Comparison of ENCODE assay signal across 22 cellular contexts in the genomic region with DNA sequence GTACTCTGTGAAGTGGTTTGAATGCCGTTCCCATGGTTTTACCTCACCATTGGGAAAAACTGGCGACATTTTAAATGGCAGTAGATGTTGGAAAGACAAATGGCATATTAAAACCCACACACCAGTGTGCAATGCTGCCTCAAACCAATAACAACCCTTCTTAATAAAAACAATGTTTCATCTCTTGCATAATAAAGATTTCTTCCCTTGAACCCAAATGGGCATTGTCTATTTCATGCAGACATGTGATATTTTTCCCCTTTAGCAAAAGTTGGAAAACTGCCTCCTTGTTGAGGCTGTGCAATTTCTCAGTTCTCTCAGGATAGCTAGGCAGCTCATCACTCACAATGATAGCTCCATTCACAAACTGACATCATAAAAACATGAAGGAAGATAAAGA. TPM values are rescaled to one million over a fixed set of nuclear protein-coding genes. Genes with fewer than 3 reads are reported as not detected.
"Had no signal": no experiment of that assay in that cellular context is flagged by ENCODE, and none has a peak within 500 bp of the region (broad histone marks: within the 10 kb centered on the region; RNA-seq: fewer than 3 reads in every experiment).

No MANE protein-coding gene starts in this region.

- H3K27me3 ChIP-seq: brain microvascular endothelial cell, ovary, stomach had no signal

- H3K4me3 ChIP-seq: ovary, stomach had no signal

- H3K9me3 ChIP-seq: ovary, stomach had no signal

- ATAC-seq: activated CD8-positive, alpha-beta T cell treated with anti-CD3 and anti-CD28 coated beads, Interleukin-2, amount 10 ng/mL, durations not matched to agents 7 days and 5 days; activated T-cell treated with anti-CD3 and anti-CD28 coated beads, Interleukin-2, amount 50 U/mL, for 72 hours; WTC11 had no signal

- H3K36me3 ChIP-seq: brain microvascular endothelial cell, ovary, stomach had no signal

- H3K36me3 Mint-ChIP-seq: activated naive CD8-positive, alpha-beta T cell; WTC11 had no signal

- H3K27ac ChIP-seq: brain microvascular endothelial cell, ovary, stomach had no signal

- H3K4me3 Mint-ChIP-seq: activated CD4-positive, alpha-beta T cell treated with anti-CD3 and anti-CD28 coated beads, Interleukin-2, amount 10 ng/mL, durations not matched to agents 24 days and 14 days; activated CD8-positive, alpha-beta T cell treated with anti-CD3 and anti-CD28 coated beads, Interleukin-2, amount 10 ng/mL, durations not matched to agents 7 days and 5 days; activated naive CD8-positive, alpha-beta T cell; activated T-cell treated with anti-CD3 and anti-CD28 coated beads, Interleukin-2, amount 50 U/mL, for 72 hours; neural crest cell; WTC11 had no signal

- H3K27me3 Mint-ChIP-seq: activated CD4-positive, alpha-beta T cell treated with anti-CD3 and anti-CD28 coated beads, Interleukin-2, amount 10 ng/mL, durations not matched to agents 24 days and 14 days had no signal

- H3K27ac Mint-ChIP-seq: activated CD4-positive, alpha-beta T cell treated with anti-CD3 and anti-CD28 coated beads, Interleukin-2, amount 10 ng/mL, durations not matched to agents 24 days and 14 days; activated CD8-positive, alpha-beta T cell treated with anti-CD3 and anti-CD28 coated beads, Interleukin-2, amount 10 ng/mL, durations not matched to agents 7 days and 5 days; activated naive CD8-positive, alpha-beta T cell; activated T-cell treated with anti-CD3 and anti-CD28 coated beads, Interleukin-2, amount 50 U/mL, for 72 hours; WTC11 had no signal

- DNase-seq: activated CD4-positive, alpha-beta T cell treated with anti-CD3 and anti-CD28 coated beads, Interleukin-2, amount 10 ng/mL, durations not matched to agents 24 days and 14 days; activated CD8-positive, alpha-beta memory T cell treated with anti-CD3 and anti-CD28 coated beads, Interleukin-2, amount 50 U/mL, for 4 hours; activated CD8-positive, alpha-beta T cell treated with anti-CD3 and anti-CD28 coated beads, Interleukin-2, amount 10 ng/mL, durations not matched to agents 7 days and 5 days; activated gamma-delta T cell treated with Interleukin-2 at 50 U/mL for 16 hours; activated T-cell treated with anti-CD3 and anti-CD28 coated beads, Interleukin-2, amount 50 U/mL, for 72 hours; brain microvascular endothelial cell; cerebellar nuclear complex; dermis blood vessel endothelial cell; erythroblast; glutamatergic neuron; ovary; stimulated activated CD4-positive, alpha-beta T cell treated with anti-CD3 and anti-CD28 coated beads, Interleukin-2, amount 100 ng/mL, for 24 hours; stomach; SW 1271 had no signal

- H3K4me1 Mint-ChIP-seq: activated CD4-positive, alpha-beta T cell treated with anti-CD3 and anti-CD28 coated beads, Interleukin-2, amount 10 ng/mL, durations not matched to agents 24 days and 14 days; WTC11 had no signal

- H3K4me1 ChIP-seq: stomach had no signal

- H3K9me3 Mint-ChIP-seq: activated CD4-positive, alpha-beta T cell treated with anti-CD3 and anti-CD28 coated beads, Interleukin-2, amount 10 ng/mL, durations not matched to agents 24 days and 14 days had no signal

RNA-seq across cellular contexts. Expression of a gene that starts 33.7 kb away (rescaled TPM):
- total RNA-seq: activated CD4-positive, alpha-beta T cell treated with anti-CD3 and anti-CD28 coated beads, Interleukin-2, amount 10 ng/mL, durations not matched to agents 24 days and 14 days; activated CD8-positive, alpha-beta T cell treated with anti-CD3 and anti-CD28 coated beads, Interleukin-2, amount 10 ng/mL, durations not matched to agents 7 days and 5 days; activated T-cell treated with anti-CD3 and anti-CD28 coated beads, Interleukin-2, amount 50 U/mL, for 72 hours; dermis blood vessel endothelial cell; kidney epithelial cell; lower leg skin; myocyte; neural crest cell; T-helper 2 cell treated with Interferon-gamma antibody and Interleukin-4, amounts not matched to agents 100 ng/mL and 5 ng/mL, for 36 hours had no signal
- polyA plus RNA-seq: ovary, stomach, urinary bladder had no signal
